ENCODE assay signal across 8 cellular contexts in the genomic region with DNA sequence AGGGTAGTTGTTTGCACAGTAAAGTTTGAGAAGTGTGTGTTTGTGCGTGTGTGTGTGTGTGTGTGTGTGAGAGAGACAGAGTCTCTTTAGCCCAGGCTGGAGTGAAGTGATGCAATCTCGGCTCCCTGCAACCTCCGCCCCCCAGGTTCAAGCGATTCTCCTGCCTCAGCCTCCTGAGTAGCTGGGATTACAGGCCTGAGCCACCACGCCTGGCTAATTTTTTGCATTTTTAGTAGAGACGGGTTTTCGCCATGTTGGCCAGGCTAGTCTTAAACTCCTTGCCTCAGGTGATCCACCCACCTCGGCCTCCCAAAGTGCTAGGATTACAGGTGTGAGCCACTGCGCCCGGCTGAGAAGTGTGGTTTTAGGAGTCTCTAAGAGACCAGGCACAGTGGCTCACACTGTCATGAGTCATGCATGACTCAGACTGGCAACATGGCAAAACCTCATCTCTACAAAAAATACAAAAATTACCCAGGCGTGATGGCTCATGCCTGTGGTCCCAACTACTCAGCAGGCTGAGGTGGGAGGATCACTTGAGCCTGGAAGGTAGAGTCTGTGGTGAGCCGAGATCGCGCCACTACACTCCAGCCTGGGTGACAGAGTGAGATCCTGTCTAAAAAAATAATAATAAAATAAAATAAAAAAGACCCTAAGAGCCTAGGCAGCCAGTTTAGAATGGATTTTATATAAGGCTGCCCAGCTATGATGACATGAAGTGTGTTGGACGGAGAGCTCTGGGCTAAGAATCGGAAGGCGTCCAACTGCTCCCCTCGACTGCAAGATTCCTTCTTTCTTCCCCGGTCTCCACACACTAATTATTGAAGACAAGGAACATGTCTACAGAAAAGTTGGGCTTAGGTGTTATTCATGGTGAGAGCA. TPM values are rescaled to one million over a fixed set of nuclear protein-coding genes. Genes with fewer than 3 reads are reported as not detected.
A peak's percentile ranks its signal among the peaks of the same experiment; 100 is the strongest.
DNase-seq lines count a peak whose midpoint lies in the region; ATAC-seq and TF ChIP-seq lines count a peak whose summit lies in the region.
"Not testable (repeated sequence)": the region's sequence is repeated elsewhere in the genome, so short reads cannot be mapped to it uniquely, and the experiment has no call there.

No MANE protein-coding gene starts in this region.

- not testable (repeated sequence) for H3K4me3 Mint-ChIP-seq in H9; activated CD4-positive, alpha-beta T cell treated with anti-CD3 and anti-CD28 coated beads, Interleukin-2, amount 10 ng/mL, durations not matched to agents 24 days and 14 days; activated naive CD8-positive, alpha-beta T cell treated with anti-CD3 and anti-CD28 coated beads for 36 hours

- not testable (repeated sequence) for H2BK20ac ChIP-seq in H9 (ENCODE audit: low read depth, low read length, poor library complexity, severe bottlenecking)

- not testable (repeated sequence) for H3K4ac ChIP-seq in H9 (ENCODE audit: low read depth, low read length)

- not testable (repeated sequence) for H3K56ac ChIP-seq in H9 (ENCODE audit: insufficient read length, low read depth, low read length)

- H3K23ac ChIP-seq in H9 (ENCODE audit: insufficient read length, low read depth, low read length): not testable (repeated sequence)

- H2AK5ac ChIP-seq in H9 (ENCODE audit: insufficient read length, low read length): not testable (repeated sequence)

- not testable (repeated sequence) for H2BK5ac ChIP-seq in H9 (ENCODE audit: insufficient read length, low read length)

- H4K5ac ChIP-seq in H9 (ENCODE audit: insufficient read length, low read depth, low read length): not testable (repeated sequence)

- not testable (repeated sequence) for H3T11ph ChIP-seq in H9 (ENCODE audit: low read length)

- H4K20me1 ChIP-seq in BLaER1; H9 (ENCODE audit: control insufficient read depth, insufficient read depth, insufficient read length): not testable (repeated sequence)

- H3K27me3 Mint-ChIP-seq in H9 (ENCODE audit: low read depth); activated CD4-positive, alpha-beta T cell treated with anti-CD3 and anti-CD28 coated beads, Interleukin-2, amount 10 ng/mL, durations not matched to agents 24 days and 14 days; activated naive CD8-positive, alpha-beta T cell treated with anti-CD3 and anti-CD28 coated beads for 36 hours: not testable (repeated sequence)

- not testable (repeated sequence) for H3K4me3 ChIP-seq in BLaER1; fibroblast of pulmonary artery (replicated peaks; ENCODE audit: low read depth, low read length)

- DNase-seq in H9; omental fat pad (ENCODE audit: low spot score): not testable (repeated sequence)
- DNase-seq in NK-92 treated with Interleukin-12 subunit alpha and Interleukin-12 subunit beta, amount 100 ng/mL, for 24 hours (lab: John Stamatoyannopoulos, UW): peak; percentile 79
- DNase-seq in activated CD4-positive, alpha-beta T cell treated with anti-CD3 and anti-CD28 coated beads, Interleukin-2, amount 10 ng/mL, durations not matched to agents 24 days and 14 days: peak; percentile 70
- DNase-seq in activated naive CD8-positive, alpha-beta T cell treated with anti-CD3 and anti-CD28 coated beads for 36 hours: peak; percentile 64
- peak; percentile 81 for DNase-seq in fibroblast of pulmonary artery (ENCODE audit: low read depth)
- peak; percentile 62 to 65 for DNase-seq in stimulated activated CD8-positive, alpha-beta memory T cell treated with anti-CD3 and anti-CD28 coated beads, Interleukin-15, amount 100 ng/mL, for 48 hours (ENCODE audit: low read depth in 2 of 2)

- ATAC-seq in omental fat pad (ENCODE audit: low FRiP score): peak; percentile 70

- H2BK12ac ChIP-seq in H9 (ENCODE audit: insufficient read length, low read depth, low read length): not testable (repeated sequence)

- H3K18ac ChIP-seq in H9 (ENCODE audit: insufficient read length, low read depth, low read length): not testable (repeated sequence)

- not testable (repeated sequence) for H3K79me2 ChIP-seq in H9 (ENCODE audit: insufficient read depth, low read length)

- no CpG with 5 or more reads among the region's 19 CpGs for WGBS in H9 (ENCODE audit: extremely low coverage, insufficient read length, low lambda C conversion rate)

- H3K23me2 ChIP-seq in H9 (ENCODE audit: insufficient read length, low read depth, low read length, poor library complexity, severe bottlenecking): not testable (repeated sequence)

- H3K27ac Mint-ChIP-seq in H9: peak overlapping the region; percentile 5 to 85 (median 40); a peak in 5 of 7 replicates
- H3K27ac Mint-ChIP-seq in activated CD4-positive, alpha-beta T cell treated with anti-CD3 and anti-CD28 coated beads, Interleukin-2, amount 10 ng/mL, durations not matched to agents 24 days and 14 days: not testable (repeated sequence)
- H3K27ac Mint-ChIP-seq in activated naive CD8-positive, alpha-beta T cell treated with anti-CD3 and anti-CD28 coated beads for 36 hours: peak overlapping the region; percentile 73

- not testable (repeated sequence) for H3K9me3 Mint-ChIP-seq in H9; activated CD4-positive, alpha-beta T cell treated with anti-CD3 and anti-CD28 coated beads, Interleukin-2, amount 10 ng/mL, durations not matched to agents 24 days and 14 days; activated naive CD8-positive, alpha-beta T cell treated with anti-CD3 and anti-CD28 coated beads for 36 hours

- not testable (repeated sequence) for H4K8ac ChIP-seq in H9 (replicated peaks; ENCODE audit: insufficient read length, low read depth, low read length)

- H3K79me1 ChIP-seq in H9 (ENCODE audit: insufficient read depth, low read depth, low read length, poor library complexity, severe bottlenecking): not testable (repeated sequence)

- peaks cover 19 to 49% (median 33%) of the 10 kb centered on the region in 3 experiments for H3K36me3 Mint-ChIP-seq in H9 (ENCODE audit: insufficient read depth in 1 of 3, low read depth in 3 of 3)
- peaks cover 34% of the 10 kb centered on the region for H3K36me3 Mint-ChIP-seq in activated CD4-positive, alpha-beta T cell treated with anti-CD3 and anti-CD28 coated beads, Interleukin-2, amount 10 ng/mL, durations not matched to agents 24 days and 14 days (ENCODE audit: low read depth)
- H3K36me3 Mint-ChIP-seq in activated naive CD8-positive, alpha-beta T cell treated with anti-CD3 and anti-CD28 coated beads for 36 hours: peaks cover 25% of the 10 kb centered on the region

- H3K9me3 ChIP-seq in BLaER1; H9 (ENCODE audit: control insufficient read depth, low read depth, low read length): not testable (repeated sequence)

- H3K9ac ChIP-seq in BLaER1; H9 (ENCODE audit: extremely low read depth, insufficient read length, low read length): not testable (repeated sequence)

- not testable (repeated sequence) for H3K14ac ChIP-seq in H9 (ENCODE audit: insufficient read depth, low read length)

- H3K27ac ChIP-seq in BLaER1; H9 (ENCODE audit: insufficient read length, low read depth, low read length): not testable (repeated sequence)

- H3K4me1 Mint-ChIP-seq in H9: peaks cover 35 to 40% of the 10 kb centered on the region in 2 experiments
- peaks cover 13% of the 10 kb centered on the region for H3K4me1 Mint-ChIP-seq in activated CD4-positive, alpha-beta T cell treated with anti-CD3 and anti-CD28 coated beads, Interleukin-2, amount 10 ng/mL, durations not matched to agents 24 days and 14 days
- H3K4me1 Mint-ChIP-seq in activated naive CD8-positive, alpha-beta T cell treated with anti-CD3 and anti-CD28 coated beads for 36 hours: peaks cover 23% of the 10 kb centered on the region

- not testable (repeated sequence) for H3K27me3 ChIP-seq in BLaER1; H9 (ENCODE audit: insufficient read depth, low read length)

- not testable (repeated sequence) for H4K91ac ChIP-seq in H9 (ENCODE audit: insufficient read length, low read depth, low read length)

- H3K4me1 ChIP-seq in BLaER1: peaks cover 15% of the 10 kb centered on the region
- H3K4me1 ChIP-seq in H9 (ENCODE audit: insufficient read depth, low read length): not testable (repeated sequence)

- not testable (repeated sequence) for H2BK120ac ChIP-seq in H9 (ENCODE audit: low read depth, low read length, poor library complexity, severe bottlenecking)

- peaks cover 52% of the 10 kb centered on the region for H3K36me3 ChIP-seq in BLaER1

- H2AFZ ChIP-seq in H9 (ENCODE audit: low read length): not testable (repeated sequence)

- H3K4me2 ChIP-seq in BLaER1: peak overlapping the region; percentile 40
- H3K4me2 ChIP-seq in H9 (ENCODE audit: insufficient read depth, insufficient read length, low read length): not testable (repeated sequence)

- intact Hi-C loops in activated CD4-positive, alpha-beta T cell treated with anti-CD3 and anti-CD28 coated beads, Interleukin-2, amount 10 ng/mL, durations not matched to agents 24 days and 14 days (cut with micrococcal nuclease): not testable (repeated sequence)

- TF ChIP-seq CTCF in H9 (conservative IDR thresholded peaks at IDR 0.05); fibroblast of pulmonary artery (IDR thresholded peaks at IDR 0.05; ENCODE audit: low read length, missing control alignments); omental fat pad (IDR thresholded peaks at IDR 0.05): not testable (repeated sequence)

- H2BK15ac ChIP-seq in H9 (ENCODE audit: low read depth, low read length): not testable (repeated sequence)

RNA-seq across cellular contexts. Expression of gene MESD, which starts 33.8 kb away (rescaled TPM):
- total RNA-seq in H9 (2021): 29.1 and 30.1 TPM in 2 replicates
- 27.1 and 27.6 TPM in 2 replicates for total RNA-seq in activated CD4-positive, alpha-beta T cell treated with anti-CD3 and anti-CD28 coated beads, Interleukin-2, amount 10 ng/mL, durations not matched to agents 24 days and 14 days
- 10 to 100 TPM; 20.7 to 21.0 TPM for total RNA-seq in activated naive CD8-positive, alpha-beta T cell treated with anti-CD3 and anti-CD28 coated beads for 36 hours
- 10 to 100 TPM; 19.5 to 26.1 (median 22.6) TPM for total RNA-seq in omental fat pad

RNA-seq across cellular contexts. Expression of gene TLNRD1, which starts 44.9 kb away (rescaled TPM):
- 19.3 and 20.2 TPM in 2 replicates for total RNA-seq in H9 (2021)
- 25.6 and 25.8 TPM in 2 replicates for total RNA-seq in activated CD4-positive, alpha-beta T cell treated with anti-CD3 and anti-CD28 coated beads, Interleukin-2, amount 10 ng/mL, durations not matched to agents 24 days and 14 days
- total RNA-seq in activated naive CD8-positive, alpha-beta T cell treated with anti-CD3 and anti-CD28 coated beads for 36 hours: 10 to 100 TPM; 28.2 to 29.9 TPM
- 10 to 100 TPM; 39.0 to 59.4 (median 41.8) TPM for total RNA-seq in omental fat pad
